8 cellular contexts compared by ENCODE assay signal in the genomic region with DNA sequence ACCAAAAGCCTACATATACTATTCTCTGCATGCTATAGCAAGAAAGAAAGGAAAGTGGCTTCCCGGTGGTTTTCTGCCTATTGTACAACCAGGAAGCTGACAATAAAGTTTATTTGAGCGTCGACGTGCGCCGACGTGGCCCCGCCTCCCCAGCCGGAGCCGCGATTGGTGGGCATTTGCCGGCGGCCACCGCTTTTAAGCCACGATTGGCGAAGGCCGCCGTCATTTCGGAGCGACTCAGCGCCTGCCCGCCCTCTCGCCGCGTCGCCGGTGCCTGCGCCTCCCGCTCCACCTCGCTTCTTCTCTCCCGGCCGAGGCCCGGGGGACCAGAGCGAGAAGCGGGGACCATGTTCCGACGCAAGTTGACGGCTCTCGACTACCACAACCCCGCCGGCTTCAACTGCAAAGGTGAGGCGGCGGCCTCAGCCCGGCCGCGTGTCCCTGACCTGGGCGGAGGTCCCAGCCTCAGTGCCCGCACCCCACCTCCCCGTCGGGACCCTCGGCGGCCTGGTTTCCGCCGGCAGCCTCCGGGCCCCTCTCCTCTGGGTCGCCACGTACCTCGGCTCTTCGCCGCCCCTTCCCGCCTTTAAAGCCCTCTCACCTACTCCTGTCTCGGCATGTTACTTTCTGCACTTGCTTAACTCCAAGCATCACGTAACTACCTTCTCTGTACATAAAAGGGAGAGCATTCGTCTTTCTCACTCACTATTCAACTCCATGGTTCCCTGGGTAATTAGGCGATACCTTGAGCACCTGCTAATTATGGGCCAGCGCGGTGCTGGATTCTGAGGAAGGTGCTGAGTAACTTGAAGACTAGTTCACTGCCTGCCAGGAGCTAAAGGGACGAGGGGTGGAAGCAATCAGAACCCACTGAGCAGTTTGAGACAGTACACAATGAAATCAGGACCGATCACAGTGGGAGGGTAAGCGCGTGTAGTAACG.
A peak's percentile ranks its signal among the peaks of the same experiment; 100 is the strongest.
DNase-seq lines count a peak whose midpoint lies in the region; TF ChIP-seq lines count a peak whose summit lies in the region.

TSS of gene RTRAF (plus strand) at position 254 of the 942 bp plus-strand sequence. CDS start at position 348, 94 bp downstream.

- no peak for TF ChIP-seq CTCF in LNCaP clone FGC (IDR thresholded peaks at IDR 0.05; ENCODE audit: control insufficient read depth, extremely low read depth, insufficient read depth)
- no peak for TF ChIP-seq CTCF in RWPE1 (conservative IDR thresholded peaks at IDR 0.05; ENCODE audit: low read depth)
- TF ChIP-seq CTCF in nephron (IDR thresholded peaks at IDR 0.05; ENCODE audit: unreplicated experiment in 3 of 3) = no peak

- CTCF ChIA-PET in RWPE1 (lab: Yijun Ruan, JAX) = no interaction called here

- peak within 1 kb of the TSS; percentile 92 to 99 (median 96) for H3K4me3 Mint-ChIP-seq in nephron
- H3K4me3 Mint-ChIP-seq in stimulated activated naive CD8-positive, alpha-beta T cell treated with anti-CD3 and anti-CD28 coated beads, Interleukin-15, Interleukin-2, amounts not matched to agents 100 ng/mL and 50 ng/mL, for 24 hours = peak within 1 kb of the TSS; percentile 98

- peak; percentile 92 for DNase-seq in EH (ENCODE audit: low read depth)
- peak; percentile 30 for DNase-seq in GOT3 (lab: John Stamatoyannopoulos, UW)
- DNase-seq in LNCaP clone FGC (ENCODE audit: low read depth) = peak; percentile 82
- peak; percentile 91 for DNase-seq in RWPE1 (ENCODE audit: low spot score)
- DNase-seq in activated T-helper 9 cell treated with anti-CD3 and anti-CD28 coated beads, Interleukin-2, amount 50 U/mL, for 16 hours (ENCODE audit: low read depth) = peak; percentile 89
- DNase-seq in fibroblast of peridontal ligament (ENCODE audit: extremely low read depth) = peak; percentile 89

- H3K27ac ChIP-seq in RWPE1 = peak within 1 kb of the TSS; percentile 79

- H3K27me3 Mint-ChIP-seq in nephron (ENCODE audit: low read depth) = no peaks in the 10 kb centered on the region
- H3K27me3 Mint-ChIP-seq in stimulated activated naive CD8-positive, alpha-beta T cell treated with anti-CD3 and anti-CD28 coated beads, Interleukin-15, Interleukin-2, amounts not matched to agents 100 ng/mL and 50 ng/mL, for 24 hours = no peaks in the 10 kb centered on the region

- no peaks in the 10 kb centered on the region for H3K9me3 Mint-ChIP-seq in nephron
- no peaks in the 10 kb centered on the region for H3K9me3 Mint-ChIP-seq in stimulated activated naive CD8-positive, alpha-beta T cell treated with anti-CD3 and anti-CD28 coated beads, Interleukin-15, Interleukin-2, amounts not matched to agents 100 ng/mL and 50 ng/mL, for 24 hours

- POLR2A ChIA-PET in RWPE1 (lab: Yijun Ruan, JAX; ENCODE audit: low non-redundant PET) = interaction anchor here (0.7 kb wide), 1 partner anchor 779 kb away, joined by 3 read pairs; no protein-coding TSS in a partner anchor

- peak within 1 kb of the TSS; percentile 68 to 95 (median 92) for H3K27ac Mint-ChIP-seq in nephron
- peak within 1 kb of the TSS; percentile 95 for H3K27ac Mint-ChIP-seq in stimulated activated naive CD8-positive, alpha-beta T cell treated with anti-CD3 and anti-CD28 coated beads, Interleukin-15, Interleukin-2, amounts not matched to agents 100 ng/mL and 50 ng/mL, for 24 hours

- peaks cover 18% of the 10 kb centered on the region for H3K36me3 Mint-ChIP-seq in nephron (ENCODE audit: low read depth)
- H3K36me3 Mint-ChIP-seq in stimulated activated naive CD8-positive, alpha-beta T cell treated with anti-CD3 and anti-CD28 coated beads, Interleukin-15, Interleukin-2, amounts not matched to agents 100 ng/mL and 50 ng/mL, for 24 hours (ENCODE audit: low read depth) = peaks cover 38% of the 10 kb centered on the region

- H3K4me1 Mint-ChIP-seq in nephron = peaks cover 15% of the 10 kb centered on the region
- peaks cover 49% of the 10 kb centered on the region for H3K4me1 Mint-ChIP-seq in stimulated activated naive CD8-positive, alpha-beta T cell treated with anti-CD3 and anti-CD28 coated beads, Interleukin-15, Interleukin-2, amounts not matched to agents 100 ng/mL and 50 ng/mL, for 24 hours (ENCODE audit: low read depth)

- H3K4me3 ChIP-seq in LNCaP clone FGC (ENCODE audit: low read depth, low read length) = peak within 1 kb of the TSS; percentile 66

Comparison
In these comparisons a context has a peak if more than half of its experiments do, and no peak if none do; other contexts are left out.
1. Peak in every context shown above with its lines: DNase-seq, H3K4me3 ChIP-seq and H3K27ac ChIP-seq.
2. DNase-seq: peak in every context shown above with its lines; median percentile 92 in EH; 91 in RWPE1; 89 in activated T-helper 9 cell treated with anti-CD3 and anti-CD28 coated beads, Interleukin-2, amount 50 U/mL, for 16 hours; 89 in fibroblast of peridontal ligament; 82 in LNCaP clone FGC; 30 in GOT3.